ENCODE assay signal across 21 cellular contexts in the genomic region with DNA sequence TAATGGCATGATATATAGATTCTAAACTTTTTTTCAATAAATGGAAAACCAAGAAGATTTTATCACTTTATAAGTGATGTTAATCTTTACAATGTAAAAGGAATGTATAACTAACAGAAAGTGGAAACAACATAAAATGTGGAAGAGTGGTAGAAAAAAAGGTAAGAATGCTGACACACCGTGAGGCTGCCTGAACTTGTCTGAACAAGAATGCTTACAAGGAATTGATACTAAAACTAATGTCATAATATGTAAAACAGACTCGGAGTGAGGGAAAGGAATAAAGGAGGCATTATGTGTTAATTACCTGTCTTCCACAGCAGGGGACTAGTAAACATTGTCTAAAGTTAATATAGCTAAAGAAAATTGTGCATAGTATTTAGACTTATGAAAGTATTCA.
DNase-seq lines count a peak whose midpoint lies in the region; ATAC-seq and TF ChIP-seq lines count a peak whose summit lies in the region.
"Had no signal": no experiment of that assay in that cellular context is flagged by ENCODE, and none has a peak within 500 bp of the region (broad histone marks: within the 10 kb centered on the region; RNA-seq: fewer than 3 reads in every experiment).

No MANE protein-coding gene starts in this region.

- H3K27me3 ChIP-seq in breast epithelium (no peaks in the 10 kb centered on the region), mammary epithelial cell (ENCODE audit: insufficient read depth, low read length) (no peaks in the 10 kb centered on the region), foreskin keratinocyte (no peaks in the 10 kb centered on the region), aorta (ENCODE audit: control insufficient read depth in 1 of 2, insufficient read depth in 2 of 2, low read length in 1 of 2) (no peaks in the 10 kb centered on the region)
- H3K27me3 ChIP-seq: BLaER1 had no signal

- POLR2A ChIA-PET in MCF 10A (lab: Yijun Ruan, JAX): no interaction called here

- H3K4me1 Mint-ChIP-seq in MCF 10A (ENCODE audit: insufficient read depth, unreplicated experiment): peaks cover 10% of the 10 kb centered on the region
- H3K4me1 Mint-ChIP-seq: CD4-positive, CD25-positive, alpha-beta regulatory T cell had no signal

- 0% methylated on average over 2 of the region's 2 CpGs for WGBS in mammary epithelial cell (ENCODE audit: low coverage, missing lambda C conversion rate)
- 63 to 67% methylated on average over 2 of the region's 2 CpGs for WGBS in aorta, 2 donors

- ATAC-seq in foreskin keratinocyte (peak; percentile 95), aorta (ENCODE audit: low FRiP score) (no peak)
- ATAC-seq: HepG2 had no signal

- no peak overlapping the region for H3K27ac ChIP-seq in breast epithelium
- peak overlapping the region; percentile 55 for H3K27ac ChIP-seq in mammary epithelial cell (ENCODE audit: insufficient read depth, low read depth, low read length)
- H3K27ac ChIP-seq in foreskin keratinocyte: peak overlapping the region; percentile 35
- no peak overlapping the region for H3K27ac ChIP-seq in aorta (ENCODE audit: low read depth in 1 of 2, low read length in 2 of 2)
- H3K27ac ChIP-seq: BLaER1, HL-60, PC-9 had no signal

- no peaks in the 10 kb centered on the region for H4K20me1 ChIP-seq in mammary epithelial cell (ENCODE audit: insufficient read depth, low read length)
- H4K20me1 ChIP-seq: BLaER1 had no signal

- CTCF ChIA-PET in MCF 10A (lab: Yijun Ruan, JAX) (interaction anchor here (0.7 kb wide), 2 partner anchors 10 to 308 kb away, joined by 3 to 4 read pairs; no protein-coding TSS in a partner anchor), mammary epithelial cell (lab: Charles Lee; ENCODE audit: low non-redundant PET) (no interaction called here)

- no peak overlapping the region for H3K4me3 Mint-ChIP-seq in MCF 10A (ENCODE audit: unreplicated experiment)
- H3K4me3 Mint-ChIP-seq: CD4-positive, CD25-positive, alpha-beta regulatory T cell had no signal

- TF ChIP-seq POLR2A in breast epithelium (IDR thresholded peaks at IDR 0.05): no peak

- H3K36me3 ChIP-seq in breast epithelium (no peaks in the 10 kb centered on the region), mammary epithelial cell (ENCODE audit: insufficient read depth, low read length) (no peaks in the 10 kb centered on the region), aorta (ENCODE audit: control insufficient read depth in 1 of 2, insufficient read depth in 2 of 2, low read length in 1 of 2) (no peaks in the 10 kb centered on the region)
- H3K36me3 ChIP-seq: BLaER1 had no signal

- no peaks in the 10 kb centered on the region for H3K4me1 ChIP-seq in breast epithelium
- peaks cover 4% of the 10 kb centered on the region for H3K4me1 ChIP-seq in mammary epithelial cell (ENCODE audit: insufficient read depth, low read length)
- peaks cover 9% of the 10 kb centered on the region for H3K4me1 ChIP-seq in foreskin keratinocyte
- no peaks in the 10 kb centered on the region for H3K4me1 ChIP-seq in aorta (ENCODE audit: control insufficient read depth in 1 of 2, insufficient read depth in 2 of 2, low read length in 2 of 2)
- H3K4me1 ChIP-seq: BLaER1 had no signal

- no peaks in the 10 kb centered on the region for H3K9me3 Mint-ChIP-seq in MCF 10A (ENCODE audit: unreplicated experiment)

- H3K27ac Mint-ChIP-seq in MCF 10A (ENCODE audit: low read depth, unreplicated experiment): peak overlapping the region; percentile 88
- H3K27ac Mint-ChIP-seq: CD4-positive, CD25-positive, alpha-beta regulatory T cell had no signal

- peak overlapping the region; percentile 74 for H3K4me2 ChIP-seq in mammary epithelial cell (ENCODE audit: insufficient read depth, low read depth, low read length)
- H3K4me2 ChIP-seq: BLaER1, PC-9 had no signal

- BruUV-seq in MCF 10A (replicated peaks; lab: Mats Ljungman, UMichigan): no TSS peak
- no TSS peak for BruUV-seq in mammary epithelial cell (replicated peaks; lab: Mats Ljungman, UMichigan)

- dilution Hi-C loops in mammary epithelial cell (cut with HindIII; ENCODE audit: low sequenced_read_pairs): no loop called here

- no peak for TF ChIP-seq CTCF in MCF 10A (IDR thresholded peaks at IDR 0.05; ENCODE audit: unreplicated experiment)
- TF ChIP-seq CTCF in breast epithelium (IDR thresholded peaks at IDR 0.05): no peak
- no peak for TF ChIP-seq CTCF in mammary epithelial cell (conservative IDR thresholded peaks at IDR 0.05 in 1 of 2, IDR thresholded peaks at IDR 0.05 in 1 of 2; ENCODE audit: extremely low read depth in 1 of 2, insufficient read depth in 1 of 2, low read depth in 1 of 2, low read length in 2 of 2)
- no peak for TF ChIP-seq CTCF in foreskin keratinocyte (conservative IDR thresholded peaks at IDR 0.05)

- no peaks in the 10 kb centered on the region for H3K9me3 ChIP-seq in breast epithelium
- no peaks in the 10 kb centered on the region for H3K9me3 ChIP-seq in mammary epithelial cell (replicated peaks; ENCODE audit: insufficient read depth, low read length)
- H3K9me3 ChIP-seq in aorta (ENCODE audit: control insufficient read depth, low read length): no peaks in the 10 kb centered on the region
- H3K9me3 ChIP-seq: BLaER1 had no signal

- peak; percentile 24 for DNase-seq in MCF 10A (ENCODE audit: unreplicated experiment)
- no peak for DNase-seq in breast epithelium (ENCODE audit: low spot score in 2 of 2)
- DNase-seq in mammary epithelial cell: peak; percentile 72
- DNase-seq in foreskin keratinocyte: peak; percentile 50 to 78
- DNase-seq in HUDEP-2 (lab: John Stamatoyannopoulos, UW; ENCODE audit: unreplicated experiment in 76 of 76): no peak
- DNase-seq in aorta: no peak
- no peak for DNase-seq in SHP77 (lab: John Stamatoyannopoulos, UW)
- DNase-seq in NCI-H2107 (lab: John Stamatoyannopoulos, UW): no peak
- DNase-seq: CD4-positive, CD25-positive, alpha-beta regulatory T cell; HCEC 1CT; Karpas-422; NCI-H1105 treated with DMSO at 0.1 percent for 48 hours; NCI-H146; NCI-H1930; NCI-H345; NCI-H510A treated with DMSO at 0.1 percent for 48 hours; PC-9; SHP77 treated with DMSO at 0.1 percent for 48 hours had no signal

- intact Hi-C loops in MCF 10A (cut with micrococcal nuclease) (no loop called here), breast epithelium (cut with DNase I; ENCODE audit: low total_unique reads) (no loop called here), mammary epithelial cell (cut with micrococcal nuclease) (no loop called here), aorta (cut with DNase I) (no loop called here)

- peak overlapping the region; percentile 75 for H2AFZ ChIP-seq in mammary epithelial cell (ENCODE audit: low read depth, low read length)
- H2AFZ ChIP-seq: PC-9 had no signal

- H3K4me3 ChIP-seq in breast epithelium: no peak overlapping the region
- peak overlapping the region in 2 of 3 experiments; percentile 20 to 29 for H3K4me3 ChIP-seq in mammary epithelial cell (replicated peaks in 1 of 3; ENCODE audit: insufficient read depth in 1 of 3, low read depth in 2 of 3, low read length in 3 of 3)
- H3K4me3 ChIP-seq in aorta (ENCODE audit: low read length in 2 of 2): no peak overlapping the region
- H3K4me3 ChIP-seq: BLaER1, PC-9 had no signal

- in situ Hi-C loops in mammary epithelial cell (cut with MboI; ENCODE audit: low sequenced_read_pairs in 2 of 2): no loop called here

- no peak overlapping the region for H3K9ac ChIP-seq in mammary epithelial cell (ENCODE audit: insufficient read depth, low read length)
- H3K9ac ChIP-seq: BLaER1 had no signal

- no peaks in the 10 kb centered on the region for H3K79me2 ChIP-seq in mammary epithelial cell (ENCODE audit: insufficient read depth, low read length)

- no peaks in the 10 kb centered on the region for H3K27me3 Mint-ChIP-seq in MCF 10A (ENCODE audit: insufficient read depth, unreplicated experiment)
- H3K27me3 Mint-ChIP-seq: CD4-positive, CD25-positive, alpha-beta regulatory T cell had no signal

- no peaks in the 10 kb centered on the region for H3K36me3 Mint-ChIP-seq in MCF 10A (ENCODE audit: insufficient read depth, unreplicated experiment)
- H3K36me3 Mint-ChIP-seq: CD4-positive, CD25-positive, alpha-beta regulatory T cell had no signal

Comparison
In these comparisons a context has a peak if more than half of its experiments do, and no peak if none do; other contexts are left out.
1. DNase-seq: peak in MCF 10A (single experiment), mammary epithelial cell (single experiment) and foreskin keratinocyte (2 of 2); none in breast epithelium (0 of 2), HUDEP-2 (0 of 76), aorta (0 of 2), SHP77 (0 of 2) and NCI-H2107 (single experiment).
2. H3K27ac ChIP-seq: peak in mammary epithelial cell (single experiment) and foreskin keratinocyte (single experiment); none in breast epithelium (0 of 2) and aorta (0 of 2).
3. H3K4me3 ChIP-seq: peak in mammary epithelial cell (2 of 3); none in breast epithelium (0 of 3) and aorta (0 of 2).